Comparison of ENCODE assay signal across 8 cellular contexts in the genomic region with DNA sequence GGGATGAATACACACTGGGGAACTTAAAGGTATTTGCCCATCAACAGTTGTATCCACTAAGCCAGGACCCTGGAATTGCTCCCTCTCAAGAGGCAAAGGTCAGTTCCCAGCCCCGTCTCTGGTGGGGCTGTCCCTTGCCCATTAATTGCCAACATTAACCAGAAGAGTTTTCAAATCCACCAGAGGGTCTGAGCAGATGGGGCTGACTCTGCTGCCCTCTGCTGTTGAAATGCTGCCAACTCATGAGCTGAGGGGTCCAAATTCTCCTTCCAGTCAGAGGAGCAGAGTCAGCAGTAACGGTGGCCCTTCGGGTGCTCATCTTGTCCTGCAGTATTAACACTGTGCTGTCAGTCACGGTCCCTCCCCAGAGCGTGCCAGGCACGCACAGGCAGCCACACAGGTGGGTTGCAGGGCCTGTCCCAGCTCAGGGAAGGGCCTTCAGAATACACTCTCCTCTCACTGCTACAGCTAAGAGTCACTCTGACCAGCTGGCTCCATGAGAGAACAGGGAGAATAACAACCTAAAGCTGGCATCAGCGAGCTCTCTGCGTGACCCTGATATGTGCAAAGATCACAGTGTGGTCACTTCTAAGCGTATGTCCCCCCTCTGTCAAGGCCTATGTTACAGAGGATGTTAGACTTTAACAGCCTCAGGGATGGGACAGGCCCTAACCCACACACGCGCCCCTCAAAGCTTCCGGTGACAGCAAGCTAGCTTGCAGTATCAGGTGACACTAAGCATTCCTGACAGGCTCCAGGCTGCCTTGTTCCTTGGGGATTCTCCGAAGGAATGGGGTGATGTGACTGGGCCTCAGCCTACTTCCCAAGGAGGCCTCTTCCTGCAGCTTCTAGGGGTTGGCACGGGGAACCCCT. TPM values are rescaled to one million over a fixed set of nuclear protein-coding genes. Genes with fewer than 3 reads are reported as not detected.
DNase-seq lines count a peak whose midpoint lies in the region; ATAC-seq and TF ChIP-seq lines count a peak whose summit lies in the region.

No MANE protein-coding gene starts in this region.

- H3K36me3 Mint-ChIP-seq in activated naive CD4-positive, alpha-beta T cell treated with anti-CD3 and anti-CD28 coated beads for 36 hours (ENCODE audit: low read depth), result peaks cover 43% of the 10 kb centered on the region
- H3K36me3 Mint-ChIP-seq in progenitor cell of endocrine pancreas (ENCODE audit: insufficient read depth), result peaks cover 13% of the 10 kb centered on the region

- H3K36me3 ChIP-seq in Karpas-422 (ENCODE audit: insufficient read depth, low read length), result peaks cover 11% of the 10 kb centered on the region
- H3K36me3 ChIP-seq in SK-N-SH (replicated peaks in 1 of 2; ENCODE audit: control insufficient read depth in 1 of 2, insufficient read depth in 2 of 2, low read length in 1 of 2), result peaks cover 16 to 21% of the 10 kb centered on the region in 2 experiments
- H3K36me3 ChIP-seq in uterus, result no peaks in the 10 kb centered on the region

- H3K4me2 ChIP-seq in Karpas-422 (ENCODE audit: low read depth, low read length, poor library complexity, severe bottlenecking) (no peak overlapping the region), SK-N-SH (no peak overlapping the region)

- no peaks in the 10 kb centered on the region for H3K27me3 Mint-ChIP-seq in activated naive CD4-positive, alpha-beta T cell treated with anti-CD3 and anti-CD28 coated beads for 36 hours (ENCODE audit: low read depth)
- H3K27me3 Mint-ChIP-seq in progenitor cell of endocrine pancreas, result no peaks in the 10 kb centered on the region

- peak; percentile 96 for TF ChIP-seq RAD21 in SK-N-SH (IDR thresholded peaks at IDR 0.05; ENCODE audit: low read length)

- H3K9me2 ChIP-seq in Karpas-422 (replicated peaks; ENCODE audit: insufficient read depth, low read length) (no peaks in the 10 kb centered on the region), SK-N-SH (no peaks in the 10 kb centered on the region)

- no peak for ATAC-seq in GM18519 (IDR thresholded peaks at IDR 0.05; ENCODE audit: low FRiP score, unreplicated experiment)

- CTCF ChIA-PET in SK-N-SH (lab: Yijun Ruan, JAX), result interaction anchor here (0.5 to 5.9 kb wide), 59 partner anchors 10 to 565 kb away, joined by 3 to 77 read pairs (median 4); partner anchors contain the start of genes EHD4, ITPKA, MAPKBP1 and PLA2G4B
- CTCF ChIA-PET in activated naive CD4-positive, alpha-beta T cell treated with anti-CD3 and anti-CD28 coated beads for 36 hours (lab: Charles Lee), result interaction anchor here (0.5 to 3.9 kb wide), 31 partner anchors 10 to 792 kb away, joined by 3 to 26 read pairs (median 4); partner anchors contain the start of genes MAPKBP1 and PLA2G4B

- H3K9me3 ChIP-seq in Karpas-422 (ENCODE audit: low read length) (no peaks in the 10 kb centered on the region), SK-N-SH (no peaks in the 10 kb centered on the region), uterus (no peaks in the 10 kb centered on the region)

- intact Hi-C loops in activated naive CD4-positive, alpha-beta T cell treated with anti-CD3 and anti-CD28 coated beads for 36 hours (cut with micrococcal nuclease), result loop anchor here (1.0 to 5.0 kb wide), 6 partner anchors 32 to 347 kb away; partner anchors contain the start of gene MAPKBP1
- intact Hi-C loops in uterus (cut with DNase I; ENCODE audit: low total_unique reads), result no loop called here

- peaks cover 8% of the 10 kb centered on the region for H3K79me2 ChIP-seq in Karpas-422 (ENCODE audit: low read length)
- no peaks in the 10 kb centered on the region for H3K79me2 ChIP-seq in SK-N-SH (ENCODE audit: insufficient read depth)

- H3K4me1 Mint-ChIP-seq in activated naive CD4-positive, alpha-beta T cell treated with anti-CD3 and anti-CD28 coated beads for 36 hours (ENCODE audit: low read depth), result peaks cover 11% of the 10 kb centered on the region
- peaks cover 18% of the 10 kb centered on the region for H3K4me1 Mint-ChIP-seq in progenitor cell of endocrine pancreas (ENCODE audit: low read depth)

- no peak overlapping the region for H3K4me3 Mint-ChIP-seq in activated naive CD4-positive, alpha-beta T cell treated with anti-CD3 and anti-CD28 coated beads for 36 hours
- no peak overlapping the region for H3K4me3 Mint-ChIP-seq in progenitor cell of endocrine pancreas (ENCODE audit: low read depth)

- no peaks in the 10 kb centered on the region for H4K20me1 ChIP-seq in Karpas-422 (ENCODE audit: insufficient read depth, low read depth, low read length)
- H4K20me1 ChIP-seq in SK-N-SH (ENCODE audit: insufficient read depth), result no peaks in the 10 kb centered on the region

- DNase-seq in Karpas-422 (peak; percentile 89), SK-N-SH (peak; percentile 89), glomerular visceral epithelial cell (ENCODE audit: extremely low spot score) (peak; percentile 77), progenitor cell of endocrine pancreas (ENCODE audit: low spot score, unreplicated experiment) (peak; percentile 65), uterus (peak; percentile 58 to 64)
- DNase-seq in activated naive CD4-positive, alpha-beta T cell treated with anti-CD3 and anti-CD28 coated beads for 36 hours, result peak; percentile 82

- peak; percentile 90 for TF ChIP-seq CTCF in GM12872 (IDR thresholded peaks at IDR 0.05; ENCODE audit: insufficient read depth, low read depth, low read length)
- TF ChIP-seq CTCF in SK-N-SH (IDR thresholded peaks at IDR 0.05), result peak; percentile 88
- TF ChIP-seq CTCF in progenitor cell of endocrine pancreas (IDR thresholded peaks at IDR 0.05; ENCODE audit: unreplicated experiment), result peak; percentile 91
- TF ChIP-seq CTCF in uterus (IDR thresholded peaks at IDR 0.05), result peak; percentile 49 to 78 (median 74)

- H3K9ac ChIP-seq in Karpas-422 (ENCODE audit: low read length) (no peak overlapping the region), SK-N-SH (no peak overlapping the region)

- H3K4me3 ChIP-seq in Karpas-422 (ENCODE audit: low read length) (no peak overlapping the region), SK-N-SH (ENCODE audit: low read depth in 2 of 2, low read length in 1 of 2) (no peak overlapping the region), uterus (no peak overlapping the region)

- no peak overlapping the region for H3K27ac Mint-ChIP-seq in activated naive CD4-positive, alpha-beta T cell treated with anti-CD3 and anti-CD28 coated beads for 36 hours
- H3K27ac Mint-ChIP-seq in progenitor cell of endocrine pancreas, result peak overlapping the region; percentile 23

- H3K4me1 ChIP-seq in Karpas-422 (ENCODE audit: low read length) (no peaks in the 10 kb centered on the region), SK-N-SH (ENCODE audit: control insufficient read depth in 1 of 2, insufficient read depth in 2 of 2, low read depth in 1 of 2, low read length in 1 of 2) (peaks cover 0 to 19% of the 10 kb centered on the region in 2 experiments; a peak in 1 of 4 replicates), uterus (no peaks in the 10 kb centered on the region)

- H3K27ac ChIP-seq in Karpas-422 (ENCODE audit: low read length) (no peak overlapping the region), SK-N-SH (ENCODE audit: low read depth in 2 of 2, low read length in 1 of 2) (peak overlapping the region in 1 of 2 experiments; percentile 44; a peak in 1 of 4 replicates), uterus (no peak overlapping the region)

- no peaks in the 10 kb centered on the region for H3F3A ChIP-seq in SK-N-SH (replicated peaks; ENCODE audit: insufficient read depth)

- H2AFZ ChIP-seq in Karpas-422 (ENCODE audit: low read length) (no peak overlapping the region), SK-N-SH (ENCODE audit: low read depth) (no peak overlapping the region)

- no peak for TF ChIP-seq EP300 in SK-N-SH (IDR thresholded peaks at IDR 0.05; ENCODE audit: borderline replicate concordance in 1 of 2, low read depth in 1 of 2, low read length in 1 of 2)

- TF ChIP-seq POLR2A in uterus (IDR thresholded peaks at IDR 0.05), result no peak

- 49% methylated on average over 10 of the region's 14 CpGs for WGBS in SK-N-SH (ENCODE audit: low lambda C conversion rate)

- H3K27me3 ChIP-seq in Karpas-422 (ENCODE audit: low read length) (no peaks in the 10 kb centered on the region), SK-N-SH (ENCODE audit: insufficient read depth) (no peaks in the 10 kb centered on the region), uterus (no peaks in the 10 kb centered on the region)

- POLR2A ChIA-PET in SK-N-SH (lab: Yijun Ruan, JAX), result interaction anchor here (1.0 to 1.6 kb wide), 3 partner anchors 67 to 244 kb away, joined by 3 to 7 read pairs (median 4); partner anchors contain the start of genes MAPKBP1 and MGA

- no peaks in the 10 kb centered on the region for H3K9me3 Mint-ChIP-seq in activated naive CD4-positive, alpha-beta T cell treated with anti-CD3 and anti-CD28 coated beads for 36 hours
- no peaks in the 10 kb centered on the region for H3K9me3 Mint-ChIP-seq in progenitor cell of endocrine pancreas (ENCODE audit: low read depth)

TF ChIP-seq in SK-N-SH, 30 proteins besides CTCF, POLR2A, EP300 and RAD21:
- peak; percentile 87 for TF ChIP-seq SMC3 (IDR thresholded peaks at IDR 0.05; ENCODE audit: low read depth, low read length)
- no peak for TF ChIP-seq IRF3 (IDR thresholded peaks at IDR 0.05; ENCODE audit: low read depth, low read length)

RNA-seq across cellular contexts. Expression of gene SPTBN5, which starts 10.9 kb away (rescaled TPM):
- total RNA-seq in Karpas-422 (2014; rRNA removed; shearing (Covaris generic); ENCODE audit: low replicate concordance), result 0.11 and 0.22 TPM in 2 replicates
- polyA plus RNA-seq in SK-N-SH (2012; rRNA removed), result 0.23 TPM in 2 replicates
- polyA plus RNA-seq in SK-N-SH (2012; cell fraction: cytosol; rRNA removed), result 0.05 TPM in 2 replicates
- 1.2 and 1.7 TPM in 2 replicates for polyA plus RNA-seq in SK-N-SH (2012; cell fraction: nucleus; rRNA removed)
- under 1 TPM; 0.17 to 0.32 TPM for total RNA-seq in activated naive CD4-positive, alpha-beta T cell treated with anti-CD3 and anti-CD28 coated beads for 36 hours
- total RNA-seq in progenitor cell of endocrine pancreas (6.6 and 7.9 TPM in 2 replicates), uterus (under 1 TPM in 3 of 4 donors, not detected in 1; 0.51 to 0.76 (median 0.61) TPM)
